ENCODE assay signal across 10 cellular contexts in the genomic region with DNA sequence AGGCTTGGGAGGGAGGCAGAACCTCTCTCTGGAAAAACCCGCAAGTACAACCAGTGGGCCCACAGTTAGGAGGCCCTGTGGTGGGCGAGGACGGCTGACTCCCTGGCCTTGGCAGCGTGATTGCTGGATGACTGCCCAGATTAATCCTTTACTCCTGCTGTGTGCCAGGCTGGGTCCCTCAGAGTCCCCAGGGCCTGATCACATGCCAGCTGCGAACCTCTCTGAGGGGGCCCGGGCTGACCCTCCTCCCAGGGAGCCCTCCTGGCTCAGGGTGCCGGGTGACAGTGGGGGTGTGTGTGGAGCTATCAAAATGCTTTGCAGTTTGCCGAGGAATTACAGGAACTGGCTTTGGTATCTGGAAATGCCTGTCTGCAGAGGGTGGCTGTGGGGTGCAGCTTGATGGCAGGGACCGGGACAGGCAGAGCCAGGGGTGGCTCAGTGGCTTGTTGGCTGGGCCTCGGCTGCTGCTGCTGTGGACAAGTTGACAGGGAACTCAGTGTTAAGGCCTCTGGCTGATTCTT. TPM values are rescaled to one million over a fixed set of nuclear protein-coding genes. Genes with fewer than 3 reads are reported as not detected.
A peak's percentile ranks its signal among the peaks of the same experiment; 100 is the strongest.
DNase-seq lines count a peak whose midpoint lies in the region; ATAC-seq and TF ChIP-seq lines count a peak whose summit lies in the region.
"Had no signal": no experiment of that assay in that cellular context is flagged by ENCODE, and none has a peak within 500 bp of the region (broad histone marks: within the 10 kb centered on the region; RNA-seq: fewer than 3 reads in every experiment).

No MANE protein-coding gene starts in this region.

- H3K27ac ChIP-seq in adrenal gland (peak overlapping the region; percentile 67 to 93 (median 90)), hepatocyte (peak overlapping the region; percentile 42), trophoblast cell (ENCODE audit: low read depth, low read length) (no peak overlapping the region)
- H3K27ac ChIP-seq: epithelial cell of prostate had no signal

- no peak overlapping the region for H2BK120ac ChIP-seq in trophoblast cell (ENCODE audit: insufficient read depth, low read length, poor library complexity)

- peaks cover 0 to 8% of the 10 kb centered on the region in 2 donors for H3K36me3 ChIP-seq in adrenal gland (replicated peaks in 1 of 2)
- H3K36me3 ChIP-seq in hepatocyte (replicated peaks; ENCODE audit: insufficient read depth, low read depth) = no peaks in the 10 kb centered on the region
- peaks cover 15 to 24% of the 10 kb centered on the region in 2 experiments for H3K36me3 ChIP-seq in trophoblast cell (ENCODE audit: control insufficient read depth in 1 of 2, insufficient read depth in 2 of 2, low read length in 2 of 2)

- H2AFZ ChIP-seq in hepatocyte (no peak overlapping the region), trophoblast cell (ENCODE audit: insufficient read depth, low read length, poor library complexity) (no peak overlapping the region)

- H3K9me3 ChIP-seq in adrenal gland (replicated peaks in 1 of 3) (no peaks in the 10 kb centered on the region), hepatocyte (ENCODE audit: low read depth) (no peaks in the 10 kb centered on the region), trophoblast cell (ENCODE audit: insufficient read depth, low read depth, low read length) (no peaks in the 10 kb centered on the region)

- no peaks in the 10 kb centered on the region for H4K20me1 ChIP-seq in hepatocyte (ENCODE audit: insufficient read depth, poor library complexity, severe bottlenecking)

- TF ChIP-seq CTCF in adrenal gland (IDR thresholded peaks at IDR 0.05) (no peak), hepatocyte (IDR thresholded peaks at IDR 0.05; ENCODE audit: poor library complexity) (no peak)

- H3K27me3 ChIP-seq in adrenal gland (no peaks in the 10 kb centered on the region), hepatocyte (no peaks in the 10 kb centered on the region), trophoblast cell (ENCODE audit: insufficient read depth, low read length) (no peaks in the 10 kb centered on the region)

- H4K12ac ChIP-seq in trophoblast cell (ENCODE audit: low read depth, low read length) = no peak overlapping the region

- H3K4me2 ChIP-seq in hepatocyte = peak overlapping the region; percentile 53
- H3K4me2 ChIP-seq in trophoblast cell (ENCODE audit: low read length) = no peak overlapping the region

- no peak overlapping the region for H4K8ac ChIP-seq in trophoblast cell (ENCODE audit: low read depth, low read length)

- H3K4me1 ChIP-seq in adrenal gland (replicated peaks in 1 of 2) = peaks cover 50 to 75% of the 10 kb centered on the region in 2 donors
- H3K4me1 ChIP-seq in hepatocyte (ENCODE audit: insufficient read depth) = peaks cover 26% of the 10 kb centered on the region
- H3K4me1 ChIP-seq in trophoblast cell (ENCODE audit: control insufficient read depth in 1 of 2, insufficient read depth in 2 of 2, low read length in 2 of 2) = peaks cover 10 to 11% of the 10 kb centered on the region in 2 experiments

- H3K23ac ChIP-seq in trophoblast cell (ENCODE audit: low read length) = no peak overlapping the region

- peaks cover 55% of the 10 kb centered on the region for H3K79me2 ChIP-seq in hepatocyte
- H3K79me2 ChIP-seq in trophoblast cell (ENCODE audit: control insufficient read depth, insufficient read depth, low read length, poor library complexity) = peaks cover 3% of the 10 kb centered on the region

- H3K18ac ChIP-seq in trophoblast cell (ENCODE audit: low read length) = no peak overlapping the region

- intact Hi-C loops in adrenal gland (cut with DNase I) = no loop called here

- H3K4me3 ChIP-seq in adrenal gland = no peak overlapping the region
- no peak overlapping the region for H3K4me3 ChIP-seq in hepatocyte
- no peak overlapping the region for H3K4me3 ChIP-seq in trophoblast cell (ENCODE audit: low read depth, low read length)

- WGBS in adrenal gland, 4 donors = 7 to 20% (median 13%) methylated on average over 6 to 10 of the region's 10 CpGs
- WGBS in hepatocyte (ENCODE audit: low lambda C conversion rate, missing lambda C conversion rate) = 82% methylated on average over 10 of the region's 10 CpGs
- no CpG with 5 or more reads among the region's 10 CpGs for WGBS in trophoblast cell (ENCODE audit: extremely low coverage, insufficient coverage, insufficient read length)

- ATAC-seq in GM21723 (IDR thresholded peaks at IDR 0.05; ENCODE audit: unreplicated experiment) = no peak

- H3K4ac ChIP-seq in trophoblast cell (ENCODE audit: low read depth, low read length) = no peak overlapping the region

- no peak overlapping the region for H2BK12ac ChIP-seq in trophoblast cell (ENCODE audit: low read length)

- H3K79me1 ChIP-seq in trophoblast cell (ENCODE audit: low read length) = peaks cover 2% of the 10 kb centered on the region

- no peak overlapping the region for H3K9ac ChIP-seq in trophoblast cell (ENCODE audit: low read length)

- H2AK5ac ChIP-seq in trophoblast cell (ENCODE audit: low read length) = no peak overlapping the region

- H3K9me2 ChIP-seq in hepatocyte (replicated peaks; ENCODE audit: insufficient read depth) = no peaks in the 10 kb centered on the region

- no peak overlapping the region for H3K14ac ChIP-seq in trophoblast cell (ENCODE audit: low read length)

- H4K91ac ChIP-seq in trophoblast cell (ENCODE audit: low read depth, low read length) = no peak overlapping the region

- DNase-seq in DMS79 treated with DMSO at 0.1 percent for 48 hours (lab: John Stamatoyannopoulos, UW) = peak; percentile 31
- DNase-seq in DMS79 (lab: John Stamatoyannopoulos, UW) = no peak
- peak; percentile 73 to 88 (median 86) for DNase-seq in adrenal gland
- no peak for DNase-seq in hepatocyte (ENCODE audit: low spot score)
- peak; percentile 53 for DNase-seq in superior temporal gyrus (ENCODE audit: extremely low spot score)
- DNase-seq in cerebellar cortex (ENCODE audit: low spot score) = no peak
- DNase-seq in trophoblast cell = no peak
- DNase-seq: stimulated activated CD4-positive, alpha-beta T cell treated with anti-CD3 and anti-CD28 coated beads, Interleukin-2, amount 100 ng/mL, for 48 hours had no signal

- no peak for TF ChIP-seq POLR2A in adrenal gland (IDR thresholded peaks at IDR 0.05)

- H2BK5ac ChIP-seq in trophoblast cell (ENCODE audit: low read depth, low read length, poor library complexity) = no peak overlapping the region

RNA-seq across cellular contexts. Expression of gene DNM2, which starts 48.9 kb away (rescaled TPM):
- 100 to 1,000 TPM; 134 to 196 (median 170) TPM for total RNA-seq in adrenal gland
- polyA plus RNA-seq in adrenal gland = 100 to 1,000 TPM; 103 to 157 (median 124) TPM
- total RNA-seq in hepatocyte = 87.9 and 93.9 TPM in 2 replicates
- polyA plus RNA-seq in hepatocyte = 130 and 132 TPM in 2 replicates
- polyA plus RNA-seq in trophoblast cell (2013) = 95.3 and 98.4 TPM in 2 replicates

Comparison
In these comparisons a context has a peak if more than half of its experiments do, and no peak if none do; other contexts are left out.
1. DNase-seq: peak in DMS79 treated with DMSO at 0.1 percent for 48 hours (single experiment), adrenal gland (7 of 7) and superior temporal gyrus (single experiment); none in DMS79 (single experiment), hepatocyte (single experiment), cerebellar cortex (single experiment) and trophoblast cell (0 of 2).